16 cellular contexts compared by ENCODE assay signal in genomic region chr3:132596326-132596725, GRCh38. TPM values are rescaled to one million over a fixed set of nuclear protein-coding genes. Genes with fewer than 3 reads are reported as not detected.
"Had no signal": no experiment of that assay in that cellular context is flagged by ENCODE, and none has a peak within 500 bp of the region (broad histone marks: within the 10 kb centered on the region; RNA-seq: fewer than 3 reads in every experiment).

No MANE protein-coding gene starts in this region.

- H3K4me1 Mint-ChIP-seq: neural crest cell had no signal

- DNase-seq: cortex of kidney; dorsolateral prefrontal cortex; effector CD8-positive, alpha-beta T cell; heart left ventricle; hippocampal formation; kidney glomerular epithelial cell; natural killer cell; ovary; stimulated activated CD4-positive, alpha-beta T cell treated with anti-CD3 and anti-CD28 coated beads, Interleukin-12 subunit alpha, Interleukin-12 subunit beta, amount 100 ng/mL, for 4 hours; stimulated activated CD4-positive, alpha-beta T cell treated with anti-CD3 and anti-CD28 coated beads, Interleukin-2, amount 100 ng/mL, for 48 hours; stimulated activated naive CD8-positive, alpha-beta T cell treated with anti-CD3 and anti-CD28 coated beads, Interleukin-15, Interleukin-2, amounts not matched to agents 100 U/mL and 50 U/mL, for 24 hours; substantia nigra; trophoblast cell had no signal

- H3K4me3 Mint-ChIP-seq: natural killer cell, neural crest cell had no signal

- H3K9me3 Mint-ChIP-seq: natural killer cell, neural crest cell had no signal

- H3K27ac Mint-ChIP-seq: natural killer cell had no signal

- ATAC-seq: natural killer cell had no signal

RNA-seq across cellular contexts. Expression of gene ACKR4, which starts 0.7 kb away (rescaled TPM):
- total RNA-seq: frontal cortex, myocyte, neural crest cell had no signal
